In the genomic region with DNA sequence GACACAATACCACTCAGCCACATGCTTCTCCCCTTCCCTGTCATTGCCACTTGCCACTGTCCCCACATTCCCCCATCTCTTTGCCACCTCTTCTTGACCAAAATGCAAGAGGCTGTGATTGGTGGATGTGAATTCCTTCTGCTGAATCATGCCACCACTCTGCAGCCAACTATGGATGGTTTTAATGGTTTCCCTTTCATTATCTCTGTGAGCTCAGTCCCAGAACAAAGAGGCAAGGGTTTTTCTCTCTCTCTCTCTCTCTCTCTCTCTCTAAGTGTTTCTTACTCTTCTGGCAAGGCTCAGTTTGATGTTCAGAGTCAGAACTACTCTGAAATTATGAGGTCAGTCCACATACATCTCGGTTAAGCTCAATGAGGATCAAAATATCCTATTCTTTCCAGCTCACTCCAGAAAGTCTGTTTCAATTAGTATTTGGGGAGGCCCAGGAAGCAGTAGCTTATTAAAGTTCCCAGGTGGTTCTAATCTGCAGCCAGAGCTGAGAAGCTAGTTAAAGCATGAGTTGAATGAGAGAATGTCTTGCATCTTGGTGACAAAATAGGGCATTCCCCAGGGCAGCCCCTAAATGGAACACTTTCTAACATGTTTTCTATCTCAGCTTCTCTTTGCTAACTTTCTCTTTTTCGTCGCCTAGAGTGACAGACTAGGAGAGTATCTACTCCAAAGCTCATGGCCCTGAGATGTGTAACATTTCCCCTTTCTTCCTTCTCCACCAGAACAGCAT, we compare ENCODE assay signal across 8 cellular contexts.
DNase-seq lines count a peak whose midpoint lies in the region; ATAC-seq and TF ChIP-seq lines count a peak whose summit lies in the region.

No MANE protein-coding gene starts in this region.

- no peak for TF ChIP-seq CTCF in GM12864 (IDR thresholded peaks at IDR 0.05; ENCODE audit: low read depth, low read length, missing control alignments)

- H3K4me3 ChIP-seq in GM12864 (ENCODE audit: low read depth, low read length) = peak overlapping the region; percentile 14; the same call in 1 of the 2 replicates

- no peak for DNase-seq in GM12864 (ENCODE audit: low read depth)
- DNase-seq in fibroblast of gingiva (ENCODE audit: low read depth) = peak; percentile 5
- no peak for DNase-seq in SIG-M5 (lab: John Stamatoyannopoulos, UW)
- DNase-seq in NCI-H2196 (lab: John Stamatoyannopoulos, UW; ENCODE audit: unreplicated experiment) = no peak
- no peak for DNase-seq in NCI-H1105 treated with DMSO at 0.1 percent for 48 hours (lab: John Stamatoyannopoulos, UW)
- DNase-seq in activated CD4-positive, alpha-beta T cell treated with anti-CD3 and anti-CD28 coated beads for 48 hours = no peak

- peak; percentile 65 for ATAC-seq in GM21515 (IDR thresholded peaks at IDR 0.05; ENCODE audit: unreplicated experiment)
- ATAC-seq in HG03575 (IDR thresholded peaks at IDR 0.05; ENCODE audit: extremely low read depth, insufficient number of reproducible peaks, low FRiP score, unreplicated experiment) = peak; percentile 36
